In genomic region chr20:59828478-59829414, GRCh38 we compare ENCODE assay signal across 22 cellular contexts.
A peak's percentile ranks its signal among the peaks of the same experiment; 100 is the strongest.
DNase-seq lines count a peak whose midpoint lies in the region; ATAC-seq and TF ChIP-seq lines count a peak whose summit lies in the region.
"Had no signal": no experiment of that assay in that cellular context is flagged by ENCODE, and none has a peak within 500 bp of the region (broad histone marks: within the 10 kb centered on the region; RNA-seq: fewer than 3 reads in every experiment).

No MANE protein-coding gene starts in this region.

- H3K36me3 ChIP-seq in SK-N-SH (replicated peaks in 1 of 2; ENCODE audit: control insufficient read depth in 1 of 2, insufficient read depth in 2 of 2, low read length in 1 of 2) (no peaks in the 10 kb centered on the region), H7 (replicated peaks; ENCODE audit: control insufficient read depth, insufficient read depth, low read length) (no peaks in the 10 kb centered on the region)
- H3K36me3 ChIP-seq: tibial nerve had no signal

- no peak for TF ChIP-seq RAD21 in SK-N-SH (IDR thresholded peaks at IDR 0.05; ENCODE audit: low read length)

- H3K9ac ChIP-seq in SK-N-SH = no peak overlapping the region

- no peaks in the 10 kb centered on the region for H3K79me2 ChIP-seq in SK-N-SH (ENCODE audit: insufficient read depth)

- intact Hi-C loops in posterior vena cava (cut with DNase I) = no loop called here

- no peak overlapping the region; a peak in 1 of 4 replicates for H3K27ac ChIP-seq in SK-N-SH (ENCODE audit: low read depth in 2 of 2, low read length in 1 of 2)
- H3K27ac ChIP-seq in foreskin keratinocyte = peak overlapping the region; percentile 53
- H3K27ac ChIP-seq: body of pancreas, psoas muscle, tibial nerve had no signal

- H3K4me2 ChIP-seq in SK-N-SH = no peak overlapping the region

- peaks cover 0 to 13% of the 10 kb centered on the region in 2 experiments; a peak in 1 of 4 replicates for H3K4me1 ChIP-seq in SK-N-SH (ENCODE audit: control insufficient read depth in 1 of 2, insufficient read depth in 2 of 2, low read depth in 1 of 2, low read length in 1 of 2)
- H3K4me1 ChIP-seq in foreskin keratinocyte = peaks cover 40% of the 10 kb centered on the region
- H3K4me1 ChIP-seq: psoas muscle had no signal

- H4K20me1 ChIP-seq in SK-N-SH (ENCODE audit: insufficient read depth) = no peaks in the 10 kb centered on the region

- TF ChIP-seq CTCF in SK-N-SH (IDR thresholded peaks at IDR 0.05) = no peak
- TF ChIP-seq CTCF in foreskin keratinocyte (conservative IDR thresholded peaks at IDR 0.05) = no peak
- TF ChIP-seq CTCF in foreskin fibroblast (IDR thresholded peaks at IDR 0.05; ENCODE audit: low read depth, low read length) = no peak

- DNase-seq in SK-N-SH (peak; percentile 50), H7 (peak; percentile 12), foreskin keratinocyte (no peak), posterior vena cava (ENCODE audit: low spot score) (peak; percentile 41), dedifferentiated amniotic fluid mesenchymal stem cell (ENCODE audit: extremely low spot score) (no peak), foreskin fibroblast (no peak)
- no peak for DNase-seq in stimulated activated CD4-positive, alpha-beta T cell treated with anti-CD3 and anti-CD28 coated beads, Interleukin-4, amount 100 ng/mL, for 4 hours
- DNase-seq: activated CD4-positive, alpha-beta T cell treated with anti-CD3 and anti-CD28 coated beads, Interleukin-2, amount 50 U/mL, for 48 hours; activated naive CD4-positive, alpha-beta T cell treated with anti-CD3 and anti-CD28 coated beads, Interleukin-2, amount 50 U/mL, for 16 hours; body of pancreas; DND-41; IMR-90; left ventricle myocardium superior; midbrain; naive B cell; NCI-H1694; psoas muscle; stimulated activated CD4-positive, alpha-beta T cell treated with anti-CD3 and anti-CD28 coated beads, Interleukin-4, amount 100 ng/mL, for 24 hours; T-helper 17 cell had no signal

- no peak for TF ChIP-seq EP300 in SK-N-SH (IDR thresholded peaks at IDR 0.05; ENCODE audit: borderline replicate concordance in 1 of 2, low read depth in 1 of 2, low read length in 1 of 2)

- H3F3A ChIP-seq in SK-N-SH (replicated peaks; ENCODE audit: insufficient read depth) = no peaks in the 10 kb centered on the region

- POLR2A ChIA-PET in SK-N-SH (lab: Yijun Ruan, JAX) = no interaction called here

- no peaks in the 10 kb centered on the region for H3K9me3 ChIP-seq in SK-N-SH
- H3K9me3 ChIP-seq: body of pancreas, psoas muscle, tibial nerve had no signal

- H2AFZ ChIP-seq in SK-N-SH (ENCODE audit: low read depth) = no peak overlapping the region

- no peaks in the 10 kb centered on the region for H3K27me3 ChIP-seq in SK-N-SH (ENCODE audit: insufficient read depth)
- H3K27me3 ChIP-seq in H7 (ENCODE audit: control insufficient read depth, insufficient read depth, low read length) = no peaks in the 10 kb centered on the region
- H3K27me3 ChIP-seq in foreskin keratinocyte = no peaks in the 10 kb centered on the region
- H3K27me3 ChIP-seq: body of pancreas, dorsolateral prefrontal cortex, tibial nerve had no signal

- no peaks in the 10 kb centered on the region for H3K9me2 ChIP-seq in SK-N-SH

- ATAC-seq in SK-N-SH treated with all-trans-retinoic acid at 6 μM for 48 hours (no peak), foreskin keratinocyte (no peak)
- ATAC-seq: body of pancreas, left ventricle myocardium superior, psoas muscle, T-helper 17 cell had no signal

- H3K4me3 ChIP-seq in SK-N-SH (ENCODE audit: low read depth in 2 of 2, low read length in 1 of 2) (no peak overlapping the region), H7 (ENCODE audit: insufficient read depth, low read depth, low read length) (no peak overlapping the region), foreskin fibroblast (ENCODE audit: low read depth in 1 of 2, low read length in 2 of 2) (no peak overlapping the region)
- H3K4me3 ChIP-seq: body of pancreas, dorsolateral prefrontal cortex, psoas muscle, tibial nerve had no signal

- WGBS in SK-N-SH (ENCODE audit: low lambda C conversion rate) = 42% methylated on average over 16 of the region's 17 CpGs

- CTCF ChIA-PET in SK-N-SH (lab: Yijun Ruan, JAX) = interaction anchor here (1.0 to 2.9 kb wide), 3 partner anchors 21 to 127 kb away, joined by 3 to 13 read pairs (median 5); no protein-coding TSS in a partner anchor

TF ChIP-seq in SK-N-SH, 30 proteins besides CTCF, POLR2A, EP300 and RAD21:
- no peak for TF ChIP-seq USF1 (IDR thresholded peaks at IDR 0.05; ENCODE audit: borderline replicate concordance, low read depth)
- no peak for TF ChIP-seq FOSL2 (IDR thresholded peaks at IDR 0.05; ENCODE audit: borderline replicate concordance, low read depth)
- TF ChIP-seq POLR2AphosphoS5 (IDR thresholded peaks at IDR 0.05; ENCODE audit: low read depth, low read length) = no peak
- no peak for TF ChIP-seq RFX5 (IDR thresholded peaks at IDR 0.05; ENCODE audit: low read length)
- no peak for TF ChIP-seq ELF1 (IDR thresholded peaks at IDR 0.05)

TF ChIP-seq in SK-N-SH treated with all-trans-retinoic acid at 6 μM for 48 hours, 23 proteins besides CTCF, POLR2A, EP300 and RAD21:
- no peak for TF ChIP-seq ZFP3 (CRISPR knock-in tag; IDR thresholded peaks at IDR 0.05)
- no peak for TF ChIP-seq GLIS3 (CRISPR knock-in tag; IDR thresholded peaks at IDR 0.05)
- TF ChIP-seq RARB (CRISPR knock-in tag; IDR thresholded peaks at IDR 0.05) = no peak
- no peak for TF ChIP-seq TOX (CRISPR knock-in tag; IDR thresholded peaks at IDR 0.05; ENCODE audit: borderline replicate concordance)
- no peak for TF ChIP-seq ISL1 (CRISPR knock-in tag; IDR thresholded peaks at IDR 0.05)
- TF ChIP-seq ZFP30 (CRISPR knock-in tag; IDR thresholded peaks at IDR 0.05) = no peak
- TF ChIP-seq OSR1 (CRISPR knock-in tag; IDR thresholded peaks at IDR 0.05) = no peak
- TF ChIP-seq CREB5 (CRISPR knock-in tag; IDR thresholded peaks at IDR 0.05; ENCODE audit: low read depth) = no peak
- no peak for TF ChIP-seq SNAI2 (CRISPR knock-in tag; IDR thresholded peaks at IDR 0.05)
- TF ChIP-seq ARNTL (CRISPR knock-in tag; IDR thresholded peaks at IDR 0.05; ENCODE audit: borderline replicate concordance, low read depth) = no peak

Comparison
In these comparisons a context has a peak if more than half of its experiments do, and no peak if none do; other contexts are left out.
1. DNase-seq: peak in SK-N-SH (single experiment), H7 (single experiment) and posterior vena cava (single experiment); none in foreskin keratinocyte (0 of 2), dedifferentiated amniotic fluid mesenchymal stem cell (single experiment), foreskin fibroblast (0 of 2) and stimulated activated CD4-positive, alpha-beta T cell treated with anti-CD3 and anti-CD28 coated beads, Interleukin-4, amount 100 ng/mL, for 4 hours (0 of 2).